14 cellular contexts compared by ENCODE assay signal in the genomic region with DNA sequence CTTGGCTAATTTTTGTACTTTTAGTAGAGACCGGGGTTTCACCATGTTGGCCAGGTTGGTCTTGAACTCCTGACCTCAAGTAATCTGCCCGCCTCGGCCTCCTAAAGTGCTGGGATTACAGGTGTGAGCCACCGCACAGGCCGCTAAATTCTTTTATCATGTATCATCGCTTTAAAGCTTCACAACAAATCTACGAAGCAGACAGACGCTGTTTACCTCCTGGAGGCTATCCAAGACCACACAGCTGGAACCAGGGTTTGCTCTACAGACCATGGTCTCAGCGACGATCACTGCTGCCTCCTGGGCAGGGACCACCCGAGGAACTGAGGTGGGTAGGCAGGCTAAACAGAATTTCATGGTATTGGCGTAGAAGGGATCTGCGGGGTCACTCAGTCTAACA. TPM values are rescaled to one million over a fixed set of nuclear protein-coding genes. Genes with fewer than 3 reads are reported as not detected.
DNase-seq lines count a peak whose midpoint lies in the region; ATAC-seq, FAIRE-seq and TF ChIP-seq lines count a peak whose summit lies in the region.
"Had no signal": no experiment of that assay in that cellular context is flagged by ENCODE, and none has a peak within 500 bp of the region (broad histone marks: within the 10 kb centered on the region; RNA-seq: fewer than 3 reads in every experiment).

No MANE protein-coding gene starts in this region.

- H3K36me3 Mint-ChIP-seq in H9 (ENCODE audit: insufficient read depth in 1 of 3, low read depth in 3 of 3) (no peaks in the 10 kb centered on the region), osteocyte (ENCODE audit: unreplicated experiment) (no peaks in the 10 kb centered on the region)
- H3K36me3 Mint-ChIP-seq in activated T-cell treated with anti-CD3 and anti-CD28 coated beads, Interleukin-2, amount 50 U/mL, for 72 hours (ENCODE audit: insufficient read depth in 2 of 2) = no peaks in the 10 kb centered on the region
- H3K36me3 Mint-ChIP-seq: immature natural killer cell; naive thymus-derived CD8-positive, alpha-beta T cell had no signal

- H3K4ac ChIP-seq in H9 (ENCODE audit: low read depth, low read length) = no peak overlapping the region

- no peaks in the 10 kb centered on the region for H3K23me2 ChIP-seq in H9 (ENCODE audit: insufficient read length, low read depth, low read length, poor library complexity, severe bottlenecking)

- H3K4me3 Mint-ChIP-seq in H9 (no peak overlapping the region), osteocyte (ENCODE audit: unreplicated experiment) (no peak overlapping the region)
- no peak overlapping the region for H3K4me3 Mint-ChIP-seq in activated T-cell treated with anti-CD3 and anti-CD28 coated beads, Interleukin-2, amount 50 U/mL, for 72 hours
- H3K4me3 Mint-ChIP-seq: B cell; immature natural killer cell; naive thymus-derived CD8-positive, alpha-beta T cell had no signal

- no peak overlapping the region for H4K91ac ChIP-seq in H9 (ENCODE audit: insufficient read length, low read depth, low read length)

- H2BK12ac ChIP-seq in H9 (ENCODE audit: insufficient read length, low read depth, low read length) = no peak overlapping the region

- H3K9me3 ChIP-seq in H9 (ENCODE audit: control insufficient read depth, low read depth, low read length) = no peaks in the 10 kb centered on the region
- H3K9me3 ChIP-seq: heart left ventricle, MG63 had no signal

- H3K27ac Mint-ChIP-seq in H9 = no peak overlapping the region
- peak overlapping the region; percentile 10 for H3K27ac Mint-ChIP-seq in osteocyte (ENCODE audit: unreplicated experiment)
- H3K27ac Mint-ChIP-seq in activated T-cell treated with anti-CD3 and anti-CD28 coated beads, Interleukin-2, amount 50 U/mL, for 72 hours = no peak overlapping the region
- H3K27ac Mint-ChIP-seq: B cell, immature natural killer cell had no signal

- no peak overlapping the region for H2BK20ac ChIP-seq in H9 (ENCODE audit: low read depth, low read length, poor library complexity, severe bottlenecking)

- no peaks in the 10 kb centered on the region for H3K36me3 ChIP-seq in bronchial epithelial cell (ENCODE audit: control insufficient read depth, insufficient read depth, low read length)
- H3K36me3 ChIP-seq: heart left ventricle had no signal

- H3K79me1 ChIP-seq in H9 (ENCODE audit: insufficient read depth, low read depth, low read length, poor library complexity, severe bottlenecking) = no peaks in the 10 kb centered on the region

- WGBS in H9 (ENCODE audit: extremely low coverage, insufficient read length, low lambda C conversion rate) = no CpG with 5 or more reads among the region's 13 CpGs

- no peak overlapping the region for H2BK5ac ChIP-seq in H9 (ENCODE audit: insufficient read length, low read length)

- no peak overlapping the region for H3T11ph ChIP-seq in H9 (ENCODE audit: low read length)

- H3K9me3 Mint-ChIP-seq in H9 (peaks cover 0 to 3% of the 10 kb centered on the region in 2 experiments; a peak in 1 of 5 replicates), osteocyte (ENCODE audit: unreplicated experiment) (no peaks in the 10 kb centered on the region)
- H3K9me3 Mint-ChIP-seq in activated T-cell treated with anti-CD3 and anti-CD28 coated beads, Interleukin-2, amount 50 U/mL, for 72 hours = no peaks in the 10 kb centered on the region
- H3K9me3 Mint-ChIP-seq: immature natural killer cell; naive thymus-derived CD8-positive, alpha-beta T cell had no signal

- peak overlapping the region; percentile 11 for H3K18ac ChIP-seq in H9 (ENCODE audit: insufficient read length, low read depth, low read length)

- no peak overlapping the region for H3K23ac ChIP-seq in H9 (ENCODE audit: insufficient read length, low read depth, low read length)

- H3K4me1 Mint-ChIP-seq in H9 (peaks cover 17 to 27% of the 10 kb centered on the region in 2 experiments), osteocyte (ENCODE audit: unreplicated experiment) (peaks cover 58% of the 10 kb centered on the region)
- peaks cover 13% of the 10 kb centered on the region for H3K4me1 Mint-ChIP-seq in activated T-cell treated with anti-CD3 and anti-CD28 coated beads, Interleukin-2, amount 50 U/mL, for 72 hours (ENCODE audit: low read depth)
- H3K4me1 Mint-ChIP-seq: B cell had no signal

- H3K4me1 ChIP-seq in H9 (ENCODE audit: insufficient read depth, low read length) = no peaks in the 10 kb centered on the region

- no peak overlapping the region for H3K4me2 ChIP-seq in H9 (ENCODE audit: insufficient read depth, insufficient read length, low read length)

- no peak overlapping the region for H4K5ac ChIP-seq in H9 (ENCODE audit: insufficient read length, low read depth, low read length)

- H3K14ac ChIP-seq in H9 (ENCODE audit: insufficient read depth, low read length) = no peak overlapping the region

- H3K79me2 ChIP-seq in H9 (ENCODE audit: insufficient read depth, low read length) = no peaks in the 10 kb centered on the region

- no peak overlapping the region for H3K56ac ChIP-seq in H9 (ENCODE audit: insufficient read length, low read depth, low read length)

- H2BK120ac ChIP-seq in H9 (ENCODE audit: low read depth, low read length, poor library complexity, severe bottlenecking) = no peak overlapping the region

- no peak overlapping the region for H3K4me3 ChIP-seq in bronchial epithelial cell (ENCODE audit: low read depth, low read length)
- H3K4me3 ChIP-seq: heart left ventricle, MG63 had no signal

- no peak for DNase-seq in H9
- peak; percentile 42 for DNase-seq in NCI-H1092 treated with DMSO at 0.1 percent for 48 hours (lab: John Stamatoyannopoulos, UW)
- peak; percentile 72 for DNase-seq in bronchial epithelial cell (ENCODE audit: low read depth)
- DNase-seq in osteocyte (ENCODE audit: extremely low spot score, unreplicated experiment) = no peak
- no peak for DNase-seq in 8988T
- no peak for DNase-seq in activated T-cell treated with anti-CD3 and anti-CD28 coated beads, Interleukin-2, amount 50 U/mL, for 72 hours
- DNase-seq in NCI-H82 (lab: John Stamatoyannopoulos, UW) = no peak
- DNase-seq: activated CD4-positive, alpha-beta T cell treated with anti-CD3 and anti-CD28 coated beads for 1 hour; effector CD8-positive, alpha-beta T cell had no signal

- H4K20me1 ChIP-seq in H9 (ENCODE audit: control insufficient read depth, insufficient read depth, insufficient read length) = no peaks in the 10 kb centered on the region

- H3K27me3 ChIP-seq in H9 (ENCODE audit: insufficient read depth, low read length) = no peaks in the 10 kb centered on the region
- H3K27me3 ChIP-seq in bronchial epithelial cell (ENCODE audit: control insufficient read depth, insufficient read depth, low read length) = no peaks in the 10 kb centered on the region
- H3K27me3 ChIP-seq: heart left ventricle, MG63 had no signal

- no peak for FAIRE-seq in bronchial epithelial cell (lab: Jason Lieb, UNC)

- H4K8ac ChIP-seq in H9 (replicated peaks; ENCODE audit: insufficient read length, low read depth, low read length) = no peak overlapping the region

- no peak for ATAC-seq in activated T-cell treated with anti-CD3 and anti-CD28 coated beads, Interleukin-2, amount 50 U/mL, for 72 hours (replicated peaks in 1 of 2)

- H2AK5ac ChIP-seq in H9 (ENCODE audit: insufficient read length, low read length) = no peak overlapping the region

- H2BK15ac ChIP-seq in H9 (ENCODE audit: low read depth, low read length) = no peak overlapping the region

- H2AFZ ChIP-seq in H9 (ENCODE audit: low read length) = no peak overlapping the region

- H3K27me3 Mint-ChIP-seq in H9 (ENCODE audit: low read depth) (no peaks in the 10 kb centered on the region; the same call in 1 of the 2 replicates), osteocyte (ENCODE audit: unreplicated experiment) (no peaks in the 10 kb centered on the region)
- no peaks in the 10 kb centered on the region for H3K27me3 Mint-ChIP-seq in activated T-cell treated with anti-CD3 and anti-CD28 coated beads, Interleukin-2, amount 50 U/mL, for 72 hours (ENCODE audit: low read depth)

- H3K27ac ChIP-seq in H9 (ENCODE audit: insufficient read length, low read depth, low read length) = no peak overlapping the region
- H3K27ac ChIP-seq: heart left ventricle had no signal

- no peak for TF ChIP-seq CTCF in H9 (conservative IDR thresholded peaks at IDR 0.05)
- TF ChIP-seq CTCF in bronchial epithelial cell (IDR thresholded peaks at IDR 0.05; ENCODE audit: insufficient read depth, low read length, severe bottlenecking) = no peak
- no peak for TF ChIP-seq CTCF in osteocyte (IDR thresholded peaks at IDR 0.05)

- no peak overlapping the region for H3K9ac ChIP-seq in H9 (ENCODE audit: extremely low read depth, insufficient read length, low read length)

RNA-seq across cellular contexts. Expression of gene KRT80, which starts 27.2 kb away (rescaled TPM):
- 0.07 TPM in 1 of 2 replicates, not detected in the other for total RNA-seq in H9 (2021)
- 14.7 and 66.4 TPM in 2 replicates for total RNA-seq in bronchial epithelial cell
- total RNA-seq in osteocyte = 9.2 and 9.9 TPM in 2 replicates
- not detected for total RNA-seq in activated T-cell treated with anti-CD3 and anti-CD28 coated beads, Interleukin-2, amount 50 U/mL, for 72 hours
- total RNA-seq: B cell; naive thymus-derived CD8-positive, alpha-beta T cell had no signal

Comparison
In these comparisons a context has a peak if more than half of its experiments do, and no peak if none do; other contexts are left out.
1. DNase-seq: peak in NCI-H1092 treated with DMSO at 0.1 percent for 48 hours (single experiment) and bronchial epithelial cell (single experiment); none in H9 (single experiment), osteocyte (single experiment), 8988T (single experiment), activated T-cell treated with anti-CD3 and anti-CD28 coated beads, Interleukin-2, amount 50 U/mL, for 72 hours (0 of 2) and NCI-H82 (single experiment).